14 cellular contexts compared by ENCODE assay signal in the genomic region with DNA sequence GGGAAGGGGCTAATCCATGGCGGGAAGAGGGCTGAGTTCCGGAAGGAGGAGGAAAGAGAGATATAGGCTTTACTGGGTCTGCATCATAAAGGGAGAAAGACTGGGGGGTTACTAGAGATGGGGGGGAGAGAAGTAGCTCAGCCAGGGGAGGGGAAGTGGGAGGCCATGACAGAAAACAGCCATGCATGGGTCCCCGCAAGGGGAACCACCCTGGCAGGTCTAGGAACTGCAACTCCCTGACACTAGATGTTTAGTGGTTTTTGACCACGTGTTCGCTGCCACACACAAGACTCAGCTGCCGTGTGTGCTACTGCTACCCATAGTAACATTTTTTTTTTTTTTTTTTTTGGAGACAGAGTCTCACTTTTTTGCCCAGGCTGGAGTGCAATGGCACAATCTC.
"Had no signal": no experiment of that assay in that cellular context is flagged by ENCODE, and none has a peak within 500 bp of the region (broad histone marks: within the 10 kb centered on the region; RNA-seq: fewer than 3 reads in every experiment).

No MANE protein-coding gene starts in this region.

- FAIRE-seq: pancreas had no signal

- H3K9me3 ChIP-seq: ascending aorta, pancreas had no signal

- H3K27ac Mint-ChIP-seq: activated CD4-positive, alpha-beta memory T cell treated with anti-CD3 and anti-CD28 coated beads, Interleukin-2, amount 10 ng/mL, durations not matched to agents 7 days and 5 days; activated naive CD8-positive, alpha-beta T cell treated with anti-CD3 and anti-CD28 coated beads, Interleukin-2, amount 50 U/mL, for 24 hours; immature natural killer cell had no signal

- DNase-seq: activated CD4-positive, alpha-beta memory T cell treated with anti-CD3 and anti-CD28 coated beads, Interleukin-2, amount 10 ng/mL, durations not matched to agents 7 days and 5 days; activated CD4-positive, alpha-beta T cell treated with anti-CD3 and anti-CD28 coated beads for 1 hour; activated CD8-positive, alpha-beta memory T cell treated with anti-CD3 and anti-CD28 coated beads, Interleukin-2, amount 50 U/mL, for 4 hours; activated naive CD8-positive, alpha-beta T cell treated with anti-CD3 and anti-CD28 coated beads, Interleukin-2, amount 50 U/mL, for 24 hours; immature natural killer cell; left colon; midbrain; pancreas; stimulated activated CD4-positive, alpha-beta T cell treated with anti-CD3 and anti-CD28 coated beads, Interleukin-12 subunit alpha, Interleukin-12 subunit beta, amount 100 ng/mL, for 4 hours; stimulated activated naive CD4-positive, alpha-beta T cell treated with Interleukin-2 at 50 U/mL for 16 hours; upper lobe of right lung had no signal

- H3K27me3 ChIP-seq: ascending aorta, esophagus muscularis mucosa, pancreas, upper lobe of right lung had no signal

- H3K4me3 Mint-ChIP-seq: activated CD4-positive, alpha-beta memory T cell treated with anti-CD3 and anti-CD28 coated beads, Interleukin-2, amount 10 ng/mL, durations not matched to agents 7 days and 5 days; activated naive CD8-positive, alpha-beta T cell treated with anti-CD3 and anti-CD28 coated beads, Interleukin-2, amount 50 U/mL, for 24 hours; immature natural killer cell had no signal

- H3K36me3 Mint-ChIP-seq: immature natural killer cell had no signal

- H3K4me3 ChIP-seq: ascending aorta, esophagus muscularis mucosa, lung, pancreas, upper lobe of right lung had no signal

- H3K4me1 ChIP-seq: ascending aorta, esophagus muscularis mucosa, pancreas, upper lobe of right lung had no signal

- ATAC-seq: activated naive CD8-positive, alpha-beta T cell treated with anti-CD3 and anti-CD28 coated beads, Interleukin-2, amount 50 U/mL, for 24 hours; left colon; pancreas; upper lobe of right lung had no signal

- H3K27ac ChIP-seq: ascending aorta, esophagus muscularis mucosa, pancreas, upper lobe of right lung had no signal

- H3K4me1 Mint-ChIP-seq: activated CD4-positive, alpha-beta memory T cell treated with anti-CD3 and anti-CD28 coated beads, Interleukin-2, amount 10 ng/mL, durations not matched to agents 7 days and 5 days; activated naive CD8-positive, alpha-beta T cell treated with anti-CD3 and anti-CD28 coated beads, Interleukin-2, amount 50 U/mL, for 24 hours; immature natural killer cell had no signal

- H3K36me3 ChIP-seq: ascending aorta, esophagus muscularis mucosa, pancreas, upper lobe of right lung had no signal

- H3K27me3 Mint-ChIP-seq: activated CD4-positive, alpha-beta memory T cell treated with anti-CD3 and anti-CD28 coated beads, Interleukin-2, amount 10 ng/mL, durations not matched to agents 7 days and 5 days; activated naive CD8-positive, alpha-beta T cell treated with anti-CD3 and anti-CD28 coated beads, Interleukin-2, amount 50 U/mL, for 24 hours had no signal
